Comparison of ENCODE assay signal across 14 cellular contexts in genomic region chr9:98085955-98086354, GRCh38. TPM values are rescaled to one million over a fixed set of nuclear protein-coding genes. Genes with fewer than 3 reads are reported as not detected.
DNase-seq lines count a peak whose midpoint lies in the region; ATAC-seq and TF ChIP-seq lines count a peak whose summit lies in the region.
"Had no signal": no experiment of that assay in that cellular context is flagged by ENCODE, and none has a peak within 500 bp of the region (broad histone marks: within the 10 kb centered on the region; RNA-seq: fewer than 3 reads in every experiment).

No MANE protein-coding gene starts in this region.

- peaks cover 47% of the 10 kb centered on the region for H3K4me1 Mint-ChIP-seq in activated naive CD4-positive, alpha-beta T cell treated with anti-CD3 and anti-CD28 coated beads, Interleukin-2, amount 10 ng/mL, durations not matched to agents 7 days and 5 days
- peaks cover 15% of the 10 kb centered on the region for H3K4me1 Mint-ChIP-seq in endodermal cell
- peaks cover 28% of the 10 kb centered on the region for H3K4me1 Mint-ChIP-seq in stimulated activated memory B cell treated with anti-CD40 and anti-IgM and Interleukin-4, amounts not matched to agents 10 μg/mL and 1 μg/mL and 100 μg/mL, for 72 hours

- peaks cover 33% of the 10 kb centered on the region for H3K36me3 ChIP-seq in endodermal cell (ENCODE audit: control insufficient read depth, insufficient read depth, low read length)

- 58 to 65% methylated on average over 6 of the region's 6 CpGs for WGBS in endodermal cell (ENCODE audit: insufficient coverage in 1 of 2, insufficient read length in 1 of 2), 2 experiments

- H3K27ac Mint-ChIP-seq in activated naive CD4-positive, alpha-beta T cell treated with anti-CD3 and anti-CD28 coated beads, Interleukin-2, amount 10 ng/mL, durations not matched to agents 7 days and 5 days: peak overlapping the region; percentile 43
- H3K27ac Mint-ChIP-seq in endodermal cell: no peak overlapping the region
- peak overlapping the region; percentile 48 for H3K27ac Mint-ChIP-seq in stimulated activated memory B cell treated with anti-CD40 and anti-IgM and Interleukin-4, amounts not matched to agents 10 μg/mL and 1 μg/mL and 100 μg/mL, for 72 hours

- CTCF ChIA-PET in activated naive CD4-positive, alpha-beta T cell treated with anti-CD3 and anti-CD28 coated beads, Interleukin-2, amount 10 ng/mL, durations not matched to agents 7 days and 5 days (lab: Charles Lee): interaction anchor here (1.3 kb wide), 1 partner anchor 178 kb away, joined by 6 read pairs; no protein-coding TSS in a partner anchor

- no peak overlapping the region for H3K4me3 Mint-ChIP-seq in activated naive CD4-positive, alpha-beta T cell treated with anti-CD3 and anti-CD28 coated beads, Interleukin-2, amount 10 ng/mL, durations not matched to agents 7 days and 5 days
- no peak overlapping the region for H3K4me3 Mint-ChIP-seq in endodermal cell
- no peak overlapping the region for H3K4me3 Mint-ChIP-seq in stimulated activated memory B cell treated with anti-CD40 and anti-IgM and Interleukin-4, amounts not matched to agents 10 μg/mL and 1 μg/mL and 100 μg/mL, for 72 hours
- H3K4me3 Mint-ChIP-seq: T-helper 2 cell treated with Interferon-gamma antibody and Interleukin-4, amounts not matched to agents 5 μg/mL and 100 μg/mL, for 36 hours had no signal

- H3K4me3 ChIP-seq in endodermal cell (ENCODE audit: low read length): no peak overlapping the region

- H3K27me3 Mint-ChIP-seq in activated naive CD4-positive, alpha-beta T cell treated with anti-CD3 and anti-CD28 coated beads, Interleukin-2, amount 10 ng/mL, durations not matched to agents 7 days and 5 days: no peaks in the 10 kb centered on the region
- peaks cover 30% of the 10 kb centered on the region for H3K27me3 Mint-ChIP-seq in endodermal cell (ENCODE audit: insufficient read depth)
- no peaks in the 10 kb centered on the region for H3K27me3 Mint-ChIP-seq in stimulated activated memory B cell treated with anti-CD40 and anti-IgM and Interleukin-4, amounts not matched to agents 10 μg/mL and 1 μg/mL and 100 μg/mL, for 72 hours

- no peak for DNase-seq in activated naive CD4-positive, alpha-beta T cell treated with anti-CD3 and anti-CD28 coated beads, Interleukin-2, amount 10 ng/mL, durations not matched to agents 7 days and 5 days
- DNase-seq in activated naive CD4-positive, alpha-beta T cell treated with anti-CD3 and anti-CD28 coated beads, Interleukin-2, amount 50 U/mL, for 16 hours: no peak
- DNase-seq in NCI-H187 treated with DMSO at 0.1 percent for 48 hours (lab: John Stamatoyannopoulos, UW) (peak; percentile 30), endodermal cell (peak; percentile 82), 8988T (no peak), AG08396 (ENCODE audit: low spot score) (no peak)
- DNase-seq: NCI-H1092 had no signal

- peaks cover 66% of the 10 kb centered on the region for H3K36me3 Mint-ChIP-seq in activated naive CD4-positive, alpha-beta T cell treated with anti-CD3 and anti-CD28 coated beads, Interleukin-2, amount 10 ng/mL, durations not matched to agents 7 days and 5 days
- peaks cover 20% of the 10 kb centered on the region for H3K36me3 Mint-ChIP-seq in endodermal cell (ENCODE audit: low read depth)
- peaks cover 29% of the 10 kb centered on the region for H3K36me3 Mint-ChIP-seq in stimulated activated memory B cell treated with anti-CD40 and anti-IgM and Interleukin-4, amounts not matched to agents 10 μg/mL and 1 μg/mL and 100 μg/mL, for 72 hours

- no peak overlapping the region for H3K27ac ChIP-seq in endodermal cell (ENCODE audit: low read depth, low read length)
- H3K27ac ChIP-seq: epithelial cell of prostate, HL-60 had no signal

- no peaks in the 10 kb centered on the region for H3K27me3 ChIP-seq in endodermal cell (ENCODE audit: control insufficient read depth, insufficient read depth, low read length, poor library complexity, severe bottlenecking)

- no peak for ATAC-seq in stimulated activated memory B cell treated with anti-CD40 and anti-IgM and Interleukin-4, amounts not matched to agents 10 μg/mL and 1 μg/mL and 100 μg/mL, for 72 hours
- ATAC-seq in HG03135 (IDR thresholded peaks at IDR 0.05; ENCODE audit: unreplicated experiment): no peak
- ATAC-seq: Panc1, sciatic nerve had no signal

- H3K9me3 Mint-ChIP-seq in activated naive CD4-positive, alpha-beta T cell treated with anti-CD3 and anti-CD28 coated beads, Interleukin-2, amount 10 ng/mL, durations not matched to agents 7 days and 5 days: no peaks in the 10 kb centered on the region
- H3K9me3 Mint-ChIP-seq in endodermal cell: no peaks in the 10 kb centered on the region
- no peaks in the 10 kb centered on the region for H3K9me3 Mint-ChIP-seq in stimulated activated memory B cell treated with anti-CD40 and anti-IgM and Interleukin-4, amounts not matched to agents 10 μg/mL and 1 μg/mL and 100 μg/mL, for 72 hours
- H3K9me3 Mint-ChIP-seq: T-helper 2 cell treated with Interferon-gamma antibody and Interleukin-4, amounts not matched to agents 5 μg/mL and 100 μg/mL, for 36 hours had no signal

- peaks cover 6% of the 10 kb centered on the region for H3K4me1 ChIP-seq in endodermal cell (ENCODE audit: control insufficient read depth, insufficient read depth, low read length)

- no peaks in the 10 kb centered on the region for H3K9me3 ChIP-seq in endodermal cell (ENCODE audit: control insufficient read depth, low read length)

- no peak overlapping the region for H3K9ac ChIP-seq in endodermal cell (ENCODE audit: extremely low read depth, low read length, poor library complexity, severe bottlenecking)

- no peak for TF ChIP-seq CTCF in endodermal cell (conservative IDR thresholded peaks at IDR 0.05)

RNA-seq across cellular contexts. Expression of gene NANS, which starts 29.4 kb away (rescaled TPM):
- 10 to 100 TPM; 46.2 to 50.4 TPM for total RNA-seq in endodermal cell
- 37.3 TPM for polyA plus RNA-seq in endodermal cell (2013, experiment 1 of 2)
- 34.0 TPM for polyA plus RNA-seq in endodermal cell (2013, experiment 2 of 2)

RNA-seq across cellular contexts. Expression of gene TRIM14, which starts 33.1 kb away (rescaled TPM):
- 1 to 10 TPM; 3.1 to 5.1 TPM for total RNA-seq in endodermal cell
- polyA plus RNA-seq in endodermal cell (2013, experiment 1 of 2): 3.0 TPM
- polyA plus RNA-seq in endodermal cell (2013, experiment 2 of 2): 1.8 TPM

Comparison
In these comparisons a context has a peak if more than half of its experiments do, and no peak if none do; other contexts are left out.
1. DNase-seq: peak in NCI-H187 treated with DMSO at 0.1 percent for 48 hours (single experiment) and endodermal cell (single experiment); none in activated naive CD4-positive, alpha-beta T cell treated with anti-CD3 and anti-CD28 coated beads, Interleukin-2, amount 10 ng/mL, durations not matched to agents 7 days and 5 days (single experiment), activated naive CD4-positive, alpha-beta T cell treated with anti-CD3 and anti-CD28 coated beads, Interleukin-2, amount 50 U/mL, for 16 hours (single experiment), 8988T (single experiment) and AG08396 (single experiment).